1 cellular context compared by ENCODE assay signal in genomic region chr10:104324931-104325330, GRCh38.
TF ChIP-seq lines count a peak whose summit lies in the region.

No MANE protein-coding gene starts in this region.

TF ChIP-seq in endothelial cell of umbilical vein, 7 proteins besides CTCF, POLR2A, EP300 and RAD21:
- TF ChIP-seq GATA2 (IDR thresholded peaks at IDR 0.05; ENCODE audit: insufficient read depth, insufficient read length, low read depth, low read length), result no peak
- TF ChIP-seq EZH2 (IDR thresholded peaks at IDR 0.05; ENCODE audit: borderline replicate concordance, low read depth, low read length, severe bottlenecking), result no peak
- no peak for TF ChIP-seq MAX (IDR thresholded peaks at IDR 0.05; ENCODE audit: insufficient read depth, insufficient read length)
- no peak for TF ChIP-seq MYC (IDR thresholded peaks at IDR 0.05; ENCODE audit: low read depth, low read length)
- no peak for TF ChIP-seq JUN (IDR thresholded peaks at IDR 0.05; ENCODE audit: borderline replicate concordance, insufficient read depth, insufficient read length, low read depth)
- no peak for TF ChIP-seq POLR2AphosphoS5 (IDR thresholded peaks at IDR 0.05; ENCODE audit: insufficient read depth, low read depth, low read length)
- no peak for TF ChIP-seq FOS (IDR thresholded peaks at IDR 0.05; ENCODE audit: borderline replicate concordance, insufficient read depth, low read length)
